ENCODE assay signal across 8 cellular contexts in the genomic region with DNA sequence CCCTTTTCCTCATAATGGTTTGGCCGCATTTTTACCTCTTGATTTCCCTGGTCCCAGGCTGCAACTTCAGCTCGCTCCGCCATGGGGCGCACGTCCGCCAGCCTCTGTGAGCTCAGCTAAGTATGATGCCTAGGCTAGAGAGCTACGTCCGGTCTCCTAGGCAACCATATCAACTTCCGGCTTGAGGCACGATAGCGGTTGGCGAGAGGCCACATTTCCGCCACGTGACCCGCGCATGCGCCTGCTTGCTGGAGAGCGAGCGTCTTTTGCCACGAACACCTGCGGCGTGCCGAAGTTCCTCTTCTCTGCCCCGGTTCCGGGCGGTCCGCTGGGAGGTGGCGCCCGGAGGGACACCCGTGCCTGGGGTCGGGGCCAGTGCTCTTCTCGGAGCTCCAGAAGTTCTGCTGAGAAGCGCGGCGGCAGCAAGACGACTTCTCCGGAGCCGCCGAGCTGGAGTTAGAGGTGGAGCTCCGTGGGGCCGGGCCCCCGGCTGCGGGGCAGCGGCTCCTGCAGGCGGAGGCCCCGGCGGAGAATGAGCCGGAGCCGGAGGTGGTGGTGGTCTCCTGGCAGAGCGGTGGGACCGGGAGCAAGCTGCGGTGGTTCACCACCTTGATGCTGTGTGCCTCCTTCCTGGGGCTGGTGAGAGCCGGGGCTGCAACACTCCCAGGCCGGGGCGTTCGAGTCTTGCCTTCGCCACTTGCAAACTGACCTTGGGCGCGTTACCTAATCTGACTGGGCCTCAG.
DNase-seq lines count a peak whose midpoint lies in the region; ATAC-seq, FAIRE-seq and TF ChIP-seq lines count a peak whose summit lies in the region.

No MANE protein-coding gene starts in this region.

- H3K27ac ChIP-seq in RWPE2 (ENCODE audit: poor library complexity, severe bottlenecking) (peak overlapping the region; percentile 53), stomach smooth muscle (ENCODE audit: low read length) (peak overlapping the region; percentile 69)

- peak overlapping the region; percentile 27 for H3K27ac Mint-ChIP-seq in neural crest cell (ENCODE audit: unreplicated experiment)

- peaks cover 14% of the 10 kb centered on the region for H3K36me3 ChIP-seq in RWPE2 (ENCODE audit: low read depth)
- no peaks in the 10 kb centered on the region for H3K36me3 ChIP-seq in stomach smooth muscle (ENCODE audit: control insufficient read depth in 2 of 2, insufficient read depth in 2 of 2, low read length in 2 of 2)

- peaks cover 14% of the 10 kb centered on the region for H3K4me1 ChIP-seq in RWPE2 (ENCODE audit: insufficient read depth, poor library complexity, severe bottlenecking)
- peaks cover 12% of the 10 kb centered on the region for H3K4me1 ChIP-seq in stomach smooth muscle (ENCODE audit: control insufficient read depth, insufficient read depth, low read length)

- DNase-seq in G401 (ENCODE audit: low spot score) (peak; percentile 98), H54 (ENCODE audit: insufficient read length, low spot score) (peak; percentile 82), LoVo (ENCODE audit: low spot score) (peak; percentile 99), RWPE2 (ENCODE audit: low spot score) (peak; percentile 95), foreskin fibroblast (peak; percentile 98 to 100), neural crest cell (ENCODE audit: low read depth, low spot score) (peak; percentile 92)
- DNase-seq in activated effector memory CD4-positive, alpha-beta T cell treated with anti-CD3 and anti-CD28 coated beads, Interleukin-2, amount 50 U/mL, for 16 hours = peak; percentile 100

- H3K4me3 ChIP-seq in RWPE2 (ENCODE audit: severe bottlenecking) = peak overlapping the region; percentile 60
- peak overlapping the region; percentile 67 to 81 for H3K4me3 ChIP-seq in foreskin fibroblast (ENCODE audit: low read depth in 1 of 2, low read length in 2 of 2)
- peak overlapping the region; percentile 72 to 87 for H3K4me3 ChIP-seq in stomach smooth muscle (ENCODE audit: low read length in 2 of 2)

- H3K9ac ChIP-seq in stomach smooth muscle (ENCODE audit: low read length in 2 of 2) = peak overlapping the region; percentile 62 to 65

- in situ Hi-C loops in G401 (cut with HindIII; ENCODE audit: low sequenced_read_pairs) = no loop called here

- H3K9me3 ChIP-seq in RWPE2 (ENCODE audit: severe bottlenecking) = no peaks in the 10 kb centered on the region
- H3K9me3 ChIP-seq in stomach smooth muscle (ENCODE audit: control insufficient read depth in 2 of 2, low read length in 2 of 2) = no peaks in the 10 kb centered on the region

- H3K4me3 Mint-ChIP-seq in neural crest cell = peak overlapping the region; percentile 90

- peaks cover 25% of the 10 kb centered on the region for H3K4me1 Mint-ChIP-seq in neural crest cell

- FAIRE-seq in H54 (lab: Jason Lieb, UNC) = peak; percentile 95

- H3K27me3 Mint-ChIP-seq in neural crest cell (ENCODE audit: low read depth) = peaks cover 35% of the 10 kb centered on the region

- H3K36me3 Mint-ChIP-seq in neural crest cell (ENCODE audit: low read depth) = no peaks in the 10 kb centered on the region

- no peaks in the 10 kb centered on the region for H3K9me3 Mint-ChIP-seq in neural crest cell

- H3K27me3 ChIP-seq in RWPE2 (ENCODE audit: insufficient read depth, poor library complexity, severe bottlenecking) (no peaks in the 10 kb centered on the region), stomach smooth muscle (ENCODE audit: control insufficient read depth in 1 of 2, insufficient read depth in 2 of 2, low read length in 2 of 2) (no peaks in the 10 kb centered on the region)

- peak; percentile 90 for ATAC-seq in RWPE2 (ENCODE audit: low read depth)

- TF ChIP-seq CTCF in RWPE2 (IDR thresholded peaks at IDR 0.05; ENCODE audit: poor library complexity, severe bottlenecking) (peak; percentile 96), foreskin fibroblast (IDR thresholded peaks at IDR 0.05; ENCODE audit: low read depth, low read length) (peak; percentile 96), neural crest cell (conservative IDR thresholded peaks at IDR 0.05) (peak; percentile 91)

- peak; percentile 79 for TF ChIP-seq POLR2A in H54 (IDR thresholded peaks at IDR 0.05; ENCODE audit: low read depth, low read length)

Comparison
In these comparisons a context has a peak if more than half of its experiments do, and no peak if none do; other contexts are left out.
1. Peak in every context shown above with its lines: DNase-seq, ATAC-seq, H3K4me3 ChIP-seq and H3K27ac ChIP-seq.